8 cellular contexts compared by ENCODE assay signal in genomic region chr6:17584241-17584803, GRCh38. TPM values are rescaled to one million over a fixed set of nuclear protein-coding genes. Genes with fewer than 3 reads are reported as not detected.
DNase-seq lines count a peak whose midpoint lies in the region; ATAC-seq, FAIRE-seq and TF ChIP-seq lines count a peak whose summit lies in the region.

No MANE protein-coding gene starts in this region.

- no peaks in the 10 kb centered on the region for H3K27me3 ChIP-seq in adipocyte (replicated peaks; ENCODE audit: control insufficient read depth, insufficient read depth, low read length)
- H3K27me3 ChIP-seq in heart right ventricle = peaks cover 0 to 20% (median 0%) of the 10 kb centered on the region in 7 donors

- ATAC-seq in HG03103 (IDR thresholded peaks at IDR 0.05; ENCODE audit: low read depth, unreplicated experiment) = peak; percentile 52
- ATAC-seq in heart right ventricle = peak; percentile 71 to 93 (median 90)
- ATAC-seq in HG03175 (IDR thresholded peaks at IDR 0.05; ENCODE audit: unreplicated experiment) = no peak

- H3K9me3 ChIP-seq in adipocyte (ENCODE audit: control insufficient read depth, low read length) (no peaks in the 10 kb centered on the region), heart right ventricle (no peaks in the 10 kb centered on the region)

- DNase-seq in GM12865 (ENCODE audit: low read depth) (peak; percentile 46), NCI-H345 (lab: John Stamatoyannopoulos, UW) (peak; percentile 78), adipocyte (ENCODE audit: low read depth) (peak; percentile 91), heart right ventricle (peak in 1 of 2 donors; percentile 53), pulmonary artery endothelial cell (ENCODE audit: low read depth, low spot score) (peak; percentile 74)

- H3K4me1 ChIP-seq in adipocyte (ENCODE audit: control insufficient read depth, insufficient read depth, low read length) (peaks cover 8% of the 10 kb centered on the region), heart right ventricle (peaks cover 0 to 19% (median 8%) of the 10 kb centered on the region in 9 donors)

- H3K36me3 ChIP-seq in adipocyte (ENCODE audit: control insufficient read depth, insufficient read depth, low read length, severe bottlenecking) (no peaks in the 10 kb centered on the region), heart right ventricle (no peaks in the 10 kb centered on the region)

- peak overlapping the region; percentile 59 for H3K9ac ChIP-seq in adipocyte (ENCODE audit: low read length)

- 6 to 7% methylated on average over 7 of the region's 7 CpGs for WGBS in heart right ventricle, 2 donors

- H3K27ac ChIP-seq in heart right ventricle = peak overlapping the region; percentile 5 to 80 (median 58)

- H3K4me3 ChIP-seq in GM12865 (ENCODE audit: low read depth, low read length) (no peak overlapping the region), adipocyte (ENCODE audit: low read length) (peak overlapping the region; percentile 46), heart right ventricle (peak overlapping the region in 7 of 10 donors; percentile 17 to 41 (median 20))

- peak; percentile 87 for FAIRE-seq in A204.1 (lab: Jason Lieb, UNC)

- intact Hi-C loops in heart right ventricle (cut with DNase I) = loop anchor here in 9 of 10 donors (1.0 to 10.0 kb wide), 10 partner anchors 117 to 540 kb away; partner anchors contain the start of genes RBM24 (in 3 of the 9) and NHLRC1 (in 1 of the 9)

- TF ChIP-seq CTCF in GM12865 (IDR thresholded peaks at IDR 0.05; ENCODE audit: insufficient read depth, low read depth, low read length, missing control alignments) (peak; percentile 25), heart right ventricle (IDR thresholded peaks at IDR 0.05) (peak; percentile 48 to 90 (median 81))

RNA-seq across cellular contexts. Expression of gene FAM8A1, which starts 15.8 kb away (rescaled TPM):
- total RNA-seq in heart right ventricle (10 to 100 TPM; 14.5 to 23.2 (median 16.5) TPM), pulmonary artery endothelial cell (12.3 and 13.8 TPM in 2 replicates)
- polyA plus RNA-seq in heart right ventricle = 10 to 100 TPM in 1 of 2 donors, 1 to 10 TPM in 1; 10.0 to 10.5 TPM
